ENCODE assay signal across 22 cellular contexts in the genomic region with DNA sequence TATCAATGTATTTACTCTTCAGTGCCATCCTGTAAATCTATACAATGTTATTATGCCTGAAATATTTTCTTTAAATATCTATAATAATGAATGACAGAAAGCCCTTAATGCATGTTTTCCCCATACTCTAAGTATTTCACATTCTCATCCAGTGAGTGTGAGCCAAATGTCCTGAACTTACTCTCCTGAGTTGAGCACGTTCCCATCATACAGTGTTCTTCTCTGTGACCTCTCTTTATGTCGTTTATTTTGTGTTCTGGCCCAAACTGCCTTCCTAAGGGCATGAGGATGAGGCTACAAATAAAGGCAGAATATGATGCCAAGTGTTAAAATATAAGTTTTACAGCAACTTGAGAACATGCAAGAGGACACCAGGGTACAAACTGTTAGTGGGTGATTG. TPM values are rescaled to one million over a fixed set of nuclear protein-coding genes. Genes with fewer than 3 reads are reported as not detected.
DNase-seq lines count a peak whose midpoint lies in the region; ATAC-seq, FAIRE-seq and TF ChIP-seq lines count a peak whose summit lies in the region.
"Had no signal": no experiment of that assay in that cellular context is flagged by ENCODE, and none has a peak within 500 bp of the region (broad histone marks: within the 10 kb centered on the region; RNA-seq: fewer than 3 reads in every experiment).

No MANE protein-coding gene starts in this region.

- whole genome bisulfite sequencing in HepG2 (ENCODE audit: low lambda C conversion rate) = 77% methylated on average over 2 of the region's 2 CpGs
- 42% methylated on average over 2 of the region's 2 CpGs for WGBS in right lobe of liver (ENCODE audit: insufficient coverage, low coverage, low lambda C conversion rate, missing lambda C conversion rate)

- no peaks in the 10 kb centered on the region for H3K9me3 ChIP-seq in HepG2 (ENCODE audit: low read length)
- no peaks in the 10 kb centered on the region for H3K9me3 ChIP-seq in right lobe of liver
- H3K9me3 ChIP-seq: BE2C had no signal

- H3K4me3 Mint-ChIP-seq in activated B cell treated with CpG ODN at 0.5 μM for 24 hours (peak overlapping the region; percentile 17), naive B cell (peak overlapping the region; percentile 7 to 100 (median 72)), type B pancreatic cell (peak overlapping the region; percentile 8)
- H3K4me3 Mint-ChIP-seq: CD4-positive, CD25-positive, alpha-beta regulatory T cell had no signal

- no peak overlapping the region for H2AFZ ChIP-seq in HepG2 (ENCODE audit: low read length)
- H2AFZ ChIP-seq: GM23248 had no signal

- H3K27ac Mint-ChIP-seq in activated B cell treated with CpG ODN at 0.5 μM for 24 hours = peak overlapping the region; percentile 77
- H3K27ac Mint-ChIP-seq in naive B cell = peak overlapping the region in 4 of 6 donors; percentile 9 to 84 (median 76)
- peak overlapping the region; percentile 12 for H3K27ac Mint-ChIP-seq in type B pancreatic cell
- H3K27ac Mint-ChIP-seq: CD4-positive, CD25-positive, alpha-beta regulatory T cell had no signal

- BruUV-seq in HepG2 (replicated peaks; lab: Mats Ljungman, UMichigan) = no TSS peak

- TF ChIP-seq POLR2A in HepG2 (IDR thresholded peaks at IDR 0.05; ENCODE audit: insufficient read depth in 1 of 2, low read depth in 2 of 2, low read length in 2 of 2) (no peak), right lobe of liver (IDR thresholded peaks at IDR 0.05) (no peak)

- no peak overlapping the region for H3K27ac ChIP-seq in HepG2 (ENCODE audit: extremely low read length, insufficient read depth, low read length)
- H3K27ac ChIP-seq in right lobe of liver = no peak overlapping the region
- H3K27ac ChIP-seq: GM23248 had no signal

- intact Hi-C loops in HepG2 (cut with micrococcal nuclease; ENCODE audit: unreplicated experiment) (no loop called here), right lobe of liver (cut with DNase I) (no loop called here), activated B cell treated with CpG ODN at 0.5 μM for 24 hours (cut with micrococcal nuclease) (no loop called here)

- H3K4me2 ChIP-seq in HepG2 (ENCODE audit: low read depth, low read length) = peak overlapping the region; percentile 30

- TF ChIP-seq EP300 in HepG2 (IDR thresholded peaks at IDR 0.05; ENCODE audit: low read depth in 2 of 2, low read length in 2 of 2) = no peak
- TF ChIP-seq EP300 in HepG2 (CRISPR knock-in tag; IDR thresholded peaks at IDR 0.05; ENCODE audit: borderline replicate concordance) = no peak

- H3K4me1 Mint-ChIP-seq in activated B cell treated with CpG ODN at 0.5 μM for 24 hours = peaks cover 88% of the 10 kb centered on the region
- H3K4me1 Mint-ChIP-seq in naive B cell = peaks cover 76 to 84% (median 80%) of the 10 kb centered on the region in 3 donors
- peaks cover 17% of the 10 kb centered on the region for H3K4me1 Mint-ChIP-seq in type B pancreatic cell (ENCODE audit: unreplicated experiment)

- H3K9me3 Mint-ChIP-seq in activated B cell treated with CpG ODN at 0.5 μM for 24 hours = no peaks in the 10 kb centered on the region
- peaks cover 0 to 3% (median 0%) of the 10 kb centered on the region in 7 donors for H3K9me3 Mint-ChIP-seq in naive B cell
- H3K9me3 Mint-ChIP-seq in type B pancreatic cell = no peaks in the 10 kb centered on the region

- H3K9ac ChIP-seq in HepG2 (ENCODE audit: insufficient read depth, low read depth, low read length) = no peak overlapping the region
- H3K9ac ChIP-seq: GM23248 had no signal

- TF ChIP-seq RAD21 in HepG2 (CRISPR knock-in tag; IDR thresholded peaks at IDR 0.05) = no peak

- H3K4me1 ChIP-seq in HepG2 (ENCODE audit: insufficient read depth, low read length) (peaks cover 81% of the 10 kb centered on the region), right lobe of liver (peaks cover 0 to 16% (median 0%) of the 10 kb centered on the region in 4 donors)
- H3K4me1 ChIP-seq: BE2C had no signal

- no peaks in the 10 kb centered on the region for H4K20me1 ChIP-seq in HepG2 (ENCODE audit: insufficient read depth, low read length)

- H3K27me3 Mint-ChIP-seq in activated B cell treated with CpG ODN at 0.5 μM for 24 hours (no peaks in the 10 kb centered on the region), naive B cell (no peaks in the 10 kb centered on the region), type B pancreatic cell (peaks cover 6% of the 10 kb centered on the region)

- H3K36me3 ChIP-seq in HepG2 (replicated peaks in 1 of 2; ENCODE audit: control insufficient read depth in 1 of 2, insufficient read depth in 2 of 2, low read length in 2 of 2) (0 out of 5 replicates have a peak, but pooled peaks cover 0 to 2% of the 10 kb centered on the region in 2 experiments), right lobe of liver (no peaks in the 10 kb centered on the region)
- H3K36me3 ChIP-seq: BE2C had no signal

- DNase-seq in HepG2 (ENCODE audit: low spot score) (no peak), right lobe of liver (no peak), activated B cell treated with CpG ODN at 0.5 μM for 24 hours (no peak), naive B cell (no peak), type B pancreatic cell (ENCODE audit: extremely low spot score, unreplicated experiment) (no peak), activated gamma-delta T cell (lab: John Stamatoyannopoulos, UW) (no peak)
- DNase-seq: 8988T; BE2C; CD4-positive, CD25-positive, alpha-beta regulatory T cell; COR-L47; GF-D8; GM23248; HCEC 1CT; KBM-7; MV-4-11; NCI-H1694 treated with DMSO at 0.1 percent for 48 hours; NCI-H510A; NCI-H748 treated with DMSO at 0.1 percent for 48 hours; NK-92 treated with Interleukin-12 subunit alpha and Interleukin-12 subunit beta, amount 100 ng/mL, for 24 hours had no signal

- ATAC-seq in HepG2 = no peak
- ATAC-seq in right lobe of liver = no peak
- no peak for ATAC-seq in activated B cell treated with CpG ODN at 0.5 μM for 24 hours (ENCODE audit: low read depth)
- ATAC-seq in naive B cell (ENCODE audit: low read depth in 2 of 2) = no peak
- ATAC-seq in HG03159 (IDR thresholded peaks at IDR 0.05; ENCODE audit: unreplicated experiment) = no peak
- ATAC-seq in HG03442 (IDR thresholded peaks at IDR 0.05; ENCODE audit: unreplicated experiment) = no peak
- ATAC-seq: Right ventricle myocardium inferior had no signal

- H3K36me3 Mint-ChIP-seq in activated B cell treated with CpG ODN at 0.5 μM for 24 hours (ENCODE audit: low read depth) = peaks cover 47% of the 10 kb centered on the region
- H3K36me3 Mint-ChIP-seq in naive B cell = peaks cover 6 to 20% of the 10 kb centered on the region in 2 donors
- no peaks in the 10 kb centered on the region for H3K36me3 Mint-ChIP-seq in type B pancreatic cell
- H3K36me3 Mint-ChIP-seq: CD4-positive, CD25-positive, alpha-beta regulatory T cell had no signal

- in situ Hi-C loops in HepG2 (cut with HindIII; ENCODE audit: extremely low pct_ligation_motif_present, low pct_unique_long_range_greater_than_20kb) = no loop called here

- no peak for FAIRE-seq in HepG2 (lab: Jason Lieb, UNC)

- H3K4me3 ChIP-seq in HepG2 (replicated peaks in 1 of 3; ENCODE audit: insufficient read depth in 1 of 3, low read depth in 2 of 3, low read length in 3 of 3) = no peak overlapping the region
- no peak overlapping the region for H3K4me3 ChIP-seq in right lobe of liver
- H3K4me3 ChIP-seq: GM23248 had no signal

- H3K27me3 ChIP-seq in HepG2 (ENCODE audit: control insufficient read depth in 1 of 2, insufficient read depth in 2 of 2, low read length in 2 of 2) (no peaks in the 10 kb centered on the region; a peak in 1 of 5 replicates), right lobe of liver (peaks cover 0 to 18% of the 10 kb centered on the region in 2 donors)

- H3K79me2 ChIP-seq in HepG2 (ENCODE audit: insufficient read depth, low read length) = peaks cover 71% of the 10 kb centered on the region

- TF ChIP-seq CTCF in HepG2 (CRISPR knock-in tag; IDR thresholded peaks at IDR 0.05) = no peak
- no peak for TF ChIP-seq CTCF in right lobe of liver (IDR thresholded peaks at IDR 0.05)
- no peak for TF ChIP-seq CTCF in activated B cell treated with CpG ODN at 0.5 μM for 24 hours (IDR thresholded peaks at IDR 0.05)
- no peak for TF ChIP-seq CTCF in type B pancreatic cell (conservative IDR thresholded peaks at IDR 0.05)

- POLR2A ChIA-PET in HepG2 (lab: Yijun Ruan, JAX) (no interaction called here), activated B cell treated with CpG ODN at 0.5 μM for 24 hours (lab: Charles Lee) (no interaction called here)

- CTCF ChIA-PET in HepG2 (lab: Yijun Ruan, JAX; ENCODE audit: low intra/inter-chr PET ratio, low total read pairs) = no interaction called here
- CTCF ChIA-PET in activated B cell treated with CpG ODN at 0.5 μM for 24 hours (lab: Charles Lee) = no interaction called here

RNA-seq across cellular contexts. Expression of gene OSBPL10, which starts 3.3 kb away (rescaled TPM):
- 10.3 and 10.4 TPM in 2 replicates for total RNA-seq in HepG2 (2016; rRNA removed; fragmentation: Illumina TruSeq; extraction: Trizol)
- total RNA-seq in HepG2 (2016; cell fraction: cytosol; rRNA removed; fragmentation: Illumina TruSeq; extraction: Trizol; ENCODE audit: low read depth) = 15.7 and 16.3 TPM in 2 replicates
- total RNA-seq in HepG2 (2016; cell fraction: insoluble cytoplasmic fraction; rRNA removed; fragmentation: Illumina TruSeq; extraction: Trizol) = 9.3 and 10.1 TPM in 2 replicates
- 10.0 and 10.5 TPM in 2 replicates for total RNA-seq in HepG2 (2016; cell fraction: membrane; rRNA removed; fragmentation: Illumina TruSeq; extraction: Trizol)
- 13.6 and 13.9 TPM in 2 replicates for total RNA-seq in HepG2 (2016; cell fraction: nucleus; rRNA removed; fragmentation: Illumina TruSeq; extraction: Trizol)
- 19.5 and 28.6 TPM in 2 replicates for polyA plus RNA-seq in HepG2 (2011; rRNA removed)
- 15.3 and 24.4 TPM in 2 replicates for polyA plus RNA-seq in HepG2 (2011; cell fraction: cytosol; rRNA removed)
- 25.7 and 37.4 TPM in 2 replicates for polyA plus RNA-seq in HepG2 (2011; cell fraction: nucleus; rRNA removed)
- 15.1 and 15.2 TPM in 2 replicates for polyA plus RNA-seq in HepG2 (2012)
- polyA plus RNA-seq in HepG2 (2016; cell fraction: cytosol; fragmentation: Illumina TruSeq; extraction: Trizol; ENCODE audit: low read depth) = 3.0 and 3.8 TPM in 2 replicates
- polyA plus RNA-seq in HepG2 (2016; cell fraction: insoluble cytoplasmic fraction; fragmentation: Illumina TruSeq; extraction: Trizol; ENCODE audit: low read depth) = 9.7 and 12.3 TPM in 2 replicates
- polyA plus RNA-seq in HepG2 (2016; cell fraction: membrane; fragmentation: Illumina TruSeq; extraction: Trizol; ENCODE audit: low read depth) = 5.5 and 5.6 TPM in 2 replicates
- 8.8 and 10.8 TPM in 2 replicates for polyA plus RNA-seq in HepG2 (2016; cell fraction: nucleus; fragmentation: Illumina TruSeq; extraction: Trizol; ENCODE audit: insufficient read depth, low read depth)
- 52.4 and 58.7 TPM in 2 replicates for polyA minus RNA-seq in HepG2 (2011; rRNA and poly(A)+ RNA removed; ENCODE audit: low replicate concordance)
- polyA minus RNA-seq in HepG2 (2011; cell fraction: cytosol; rRNA and poly(A)+ RNA removed) = 23.8 and 35.0 TPM in 2 replicates
- 44.6 and 59.5 TPM in 2 replicates for polyA minus RNA-seq in HepG2 (2011; cell fraction: nucleus; rRNA and poly(A)+ RNA removed)
- 10 to 100 TPM in 1 of 6 experiments, 1 to 10 TPM in 5; 2.2 to 13.0 (median 3.7) TPM for total RNA-seq in right lobe of liver
- 125 and 137 TPM in 2 replicates for total RNA-seq in activated B cell treated with CpG ODN at 0.5 μM for 24 hours
- 10 to 100 TPM; 28.7 to 65.6 (median 40.0) TPM for polyA plus RNA-seq in naive B cell (ENCODE audit: low read depth in 6 of 6)
- total RNA-seq in type B pancreatic cell (ENCODE audit: low replicate concordance) = 24.4 and 43.6 TPM in 2 replicates

RNA-seq across cellular contexts. Expression of gene ZNF860, which starts 3.8 kb away (rescaled TPM):
- 0.55 and 0.66 TPM in 2 replicates for total RNA-seq in HepG2 (2016; rRNA removed; fragmentation: Illumina TruSeq; extraction: Trizol)
- not detected in 2 replicates for total RNA-seq in HepG2 (2016; cell fraction: cytosol; rRNA removed; fragmentation: Illumina TruSeq; extraction: Trizol; ENCODE audit: low read depth)
- total RNA-seq in HepG2 (2016; cell fraction: insoluble cytoplasmic fraction; rRNA removed; fragmentation: Illumina TruSeq; extraction: Trizol) = 0.54 TPM in 2 replicates
- total RNA-seq in HepG2 (2016; cell fraction: membrane; rRNA removed; fragmentation: Illumina TruSeq; extraction: Trizol) = 0.28 and 0.53 TPM in 2 replicates
- total RNA-seq in HepG2 (2016; cell fraction: nucleus; rRNA removed; fragmentation: Illumina TruSeq; extraction: Trizol) = 0.63 and 1.2 TPM in 2 replicates
- polyA plus RNA-seq in HepG2 (2011; rRNA removed) = 0.51 and 0.73 TPM in 2 replicates
- polyA plus RNA-seq in HepG2 (2011; cell fraction: cytosol; rRNA removed) = 0.31 and 0.36 TPM in 2 replicates
- polyA plus RNA-seq in HepG2 (2011; cell fraction: nucleus; rRNA removed) = 0.37 and 0.59 TPM in 2 replicates
- 0.23 and 0.52 TPM in 2 replicates for polyA plus RNA-seq in HepG2 (2012)
- polyA plus RNA-seq in HepG2 (2016; cell fraction: cytosol; fragmentation: Illumina TruSeq; extraction: Trizol; ENCODE audit: low read depth) = not detected in 2 replicates
- 0.76 and 0.84 TPM in 2 replicates for polyA plus RNA-seq in HepG2 (2016; cell fraction: insoluble cytoplasmic fraction; fragmentation: Illumina TruSeq; extraction: Trizol; ENCODE audit: low read depth)
- polyA plus RNA-seq in HepG2 (2016; cell fraction: membrane; fragmentation: Illumina TruSeq; extraction: Trizol; ENCODE audit: low read depth) = 0.13 and 0.15 TPM in 2 replicates
- 0.71 and 1.2 TPM in 2 replicates for polyA plus RNA-seq in HepG2 (2016; cell fraction: nucleus; fragmentation: Illumina TruSeq; extraction: Trizol; ENCODE audit: insufficient read depth, low read depth)
- polyA minus RNA-seq in HepG2 (2011; rRNA and poly(A)+ RNA removed; ENCODE audit: low replicate concordance) = 2.4 and 7.7 TPM in 2 replicates
- 0.53 TPM in 1 of 2 replicates, not detected in the other for polyA minus RNA-seq in HepG2 (2011; cell fraction: cytosol; rRNA and poly(A)+ RNA removed)
- polyA minus RNA-seq in HepG2 (2011; cell fraction: nucleus; rRNA and poly(A)+ RNA removed) = 2.4 and 3.1 TPM in 2 replicates
- total RNA-seq in right lobe of liver = under 1 TPM in 5 of 6 experiments, not detected in 1; 0.06 to 0.39 (median 0.13) TPM
- total RNA-seq in activated B cell treated with CpG ODN at 0.5 μM for 24 hours = 16.6 and 19.1 TPM in 2 replicates
- 10 to 100 TPM in 5 of 6 donors, 1 to 10 TPM in 1; 9.1 to 32.2 (median 12.2) TPM for polyA plus RNA-seq in naive B cell (ENCODE audit: low read depth in 6 of 6)
- 2.8 and 7.1 TPM in 2 replicates for total RNA-seq in type B pancreatic cell (ENCODE audit: low replicate concordance)
- total RNA-seq: CD4-positive, CD25-positive, alpha-beta regulatory T cell had no signal
- polyA plus RNA-seq: CD4-positive, CD25-positive, alpha-beta regulatory T cell had no signal

Comparison
In these comparisons a context has a peak if more than half of its experiments do, and no peak if none do; other contexts are left out.
1. H3K27ac Mint-ChIP-seq: peak in every context shown above with its lines; median percentile 77 in activated B cell treated with CpG ODN at 0.5 μM for 24 hours; 76 in naive B cell; 12 in type B pancreatic cell.
2. H3K4me3 Mint-ChIP-seq: peak in every context shown above with its lines; median percentile 72 in naive B cell; 17 in activated B cell treated with CpG ODN at 0.5 μM for 24 hours; 8 in type B pancreatic cell.